ENCODE assay signal across 13 cellular contexts in genomic region chr1:25873120-25873519, GRCh38. TPM values are rescaled to one million over a fixed set of nuclear protein-coding genes. Genes with fewer than 3 reads are reported as not detected.
A peak's percentile ranks its signal among the peaks of the same experiment; 100 is the strongest.
DNase-seq lines count a peak whose midpoint lies in the region; ATAC-seq and TF ChIP-seq lines count a peak whose summit lies in the region.
"Had no signal": no experiment of that assay in that cellular context is flagged by ENCODE, and none has a peak within 500 bp of the region (broad histone marks: within the 10 kb centered on the region; RNA-seq: fewer than 3 reads in every experiment).

No MANE protein-coding gene starts in this region.

- no peak overlapping the region for H2BK15ac ChIP-seq in mesenchymal stem cell (ENCODE audit: low read depth, poor library complexity, severe bottlenecking)

- no peaks in the 10 kb centered on the region for H3K79me2 ChIP-seq in Karpas-422 (ENCODE audit: low read length)

- H3K9ac ChIP-seq in Karpas-422 (ENCODE audit: low read length) = peak overlapping the region; percentile 50
- H3K9ac ChIP-seq in mesenchymal stem cell (ENCODE audit: low read length) = no peak overlapping the region

- H3K9me3 ChIP-seq in Karpas-422 (ENCODE audit: low read length) (no peaks in the 10 kb centered on the region), body of pancreas (no peaks in the 10 kb centered on the region), mesenchymal stem cell (ENCODE audit: control insufficient read depth, low read length) (no peaks in the 10 kb centered on the region), transverse colon (no peaks in the 10 kb centered on the region)

- no peak overlapping the region for H4K91ac ChIP-seq in mesenchymal stem cell (ENCODE audit: low read length)

- peak overlapping the region; percentile 27 for H4K8ac ChIP-seq in mesenchymal stem cell (ENCODE audit: low read length)

- H3K27me3 ChIP-seq in Karpas-422 (ENCODE audit: low read length) (no peaks in the 10 kb centered on the region), body of pancreas (no peaks in the 10 kb centered on the region), mesenchymal stem cell (ENCODE audit: control insufficient read depth in 1 of 2, insufficient read depth in 1 of 2, low read length in 2 of 2) (no peaks in the 10 kb centered on the region), transverse colon (no peaks in the 10 kb centered on the region)

- WGBS in body of pancreas, 2 donors = 53% methylated on average over 3 of the region's 3 CpGs
- WGBS in mesenchymal stem cell = 89% methylated on average over 3 of the region's 3 CpGs
- WGBS in transverse colon (ENCODE audit: low coverage in 1 of 2), 2 donors = 55% methylated on average over 3 of the region's 3 CpGs; no CpG with 5 or more reads in 1 of the 2 donors

- no peaks in the 10 kb centered on the region for H4K20me1 ChIP-seq in Karpas-422 (ENCODE audit: insufficient read depth, low read depth, low read length)

- peaks cover 57% of the 10 kb centered on the region for H3K4me1 ChIP-seq in Karpas-422 (ENCODE audit: low read length)
- peaks cover 83% of the 10 kb centered on the region for H3K4me1 ChIP-seq in body of pancreas
- peaks cover 33% of the 10 kb centered on the region for H3K4me1 ChIP-seq in mesenchymal stem cell (ENCODE audit: control insufficient read depth, insufficient read depth, low read depth, low read length)
- H3K4me1 ChIP-seq in transverse colon = peaks cover 15 to 51% (median 38%) of the 10 kb centered on the region in 4 donors

- peak overlapping the region; percentile 65 for H3K4me2 ChIP-seq in Karpas-422 (ENCODE audit: low read depth, low read length, poor library complexity, severe bottlenecking)
- H3K4me2 ChIP-seq in mesenchymal stem cell (ENCODE audit: low read length, poor library complexity, severe bottlenecking) = no peak overlapping the region

- in situ Hi-C loops in transverse colon (cut with MboI; ENCODE audit: low pct_ligation_motif_present in 1 of 4, low pct_unique_long_range_greater_than_20kb in 1 of 4, low sequenced_read_pairs in 3 of 4) = no loop called here

- H3K27ac ChIP-seq in Karpas-422 (ENCODE audit: low read length) = peak overlapping the region; percentile 74
- peak overlapping the region in 3 of 4 donors; percentile 68 to 84 (median 82) for H3K27ac ChIP-seq in body of pancreas
- H3K27ac ChIP-seq in mesenchymal stem cell (ENCODE audit: low read length, poor library complexity, severe bottlenecking) = no peak overlapping the region
- peak overlapping the region in 1 of 4 donors; percentile 2 for H3K27ac ChIP-seq in transverse colon

- DNase-seq in Karpas-422 (no peak), body of pancreas (peak in 1 of 4 donors; percentile 35), mesenchymal stem cell (no peak), transverse colon (peak; percentile 31), foreskin melanocyte (no peak), DMS153 treated with DMSO at 0.1 percent for 48 hours (lab: John Stamatoyannopoulos, UW; ENCODE audit: unreplicated experiment) (no peak)
- DNase-seq: activated CD8-positive, alpha-beta T cell treated with anti-CD3 and anti-CD28 coated beads, Interleukin-2, amount 10 ng/mL, durations not matched to agents 7 days and 5 days; activated naive CD4-positive, alpha-beta T cell treated with Interleukin-2 at 50 U/mL for 16 hours; OCI-M1; T-helper 2 cell had no signal

- no peak for ATAC-seq in body of pancreas
- ATAC-seq in HG03139 (IDR thresholded peaks at IDR 0.05; ENCODE audit: unreplicated experiment) = no peak
- no peak for ATAC-seq in HG02623 (IDR thresholded peaks at IDR 0.05; ENCODE audit: unreplicated experiment)
- ATAC-seq: activated CD8-positive, alpha-beta T cell treated with anti-CD3 and anti-CD28 coated beads, Interleukin-2, amount 10 ng/mL, durations not matched to agents 7 days and 5 days; sciatic nerve had no signal

- no peak overlapping the region for H2BK120ac ChIP-seq in mesenchymal stem cell (ENCODE audit: low read depth, low read length)

- no peak overlapping the region for H2AFZ ChIP-seq in Karpas-422 (ENCODE audit: low read length)
- no peak overlapping the region for H2AFZ ChIP-seq in mesenchymal stem cell (ENCODE audit: low read depth, low read length)

- no peak overlapping the region for H3K14ac ChIP-seq in mesenchymal stem cell (ENCODE audit: low read length in 2 of 2)

- no peak for TF ChIP-seq CTCF in body of pancreas (IDR thresholded peaks at IDR 0.05)
- TF ChIP-seq CTCF in transverse colon (IDR thresholded peaks at IDR 0.05) = peak in 1 of 5 experiments; percentile 11

- no peak for TF ChIP-seq EP300 in transverse colon (IDR thresholded peaks at IDR 0.05; ENCODE audit: low read depth)

- no peak overlapping the region for H2BK12ac ChIP-seq in mesenchymal stem cell (ENCODE audit: low read length in 2 of 2)

- H3K4ac ChIP-seq in mesenchymal stem cell (ENCODE audit: low read depth in 1 of 2, low read length in 2 of 2) = no peak overlapping the region

- intact Hi-C loops in body of pancreas (cut with DNase I) (no loop called here), transverse colon (cut with DNase I; ENCODE audit: low total_unique reads) (no loop called here)

- H3K18ac ChIP-seq in mesenchymal stem cell (ENCODE audit: low read depth in 1 of 2, low read length in 2 of 2) = no peak overlapping the region

- H3K23ac ChIP-seq in mesenchymal stem cell (ENCODE audit: low read length in 2 of 2) = no peak overlapping the region

- no peak for TF ChIP-seq POLR2A in body of pancreas (IDR thresholded peaks at IDR 0.05)
- TF ChIP-seq POLR2A in transverse colon (IDR thresholded peaks at IDR 0.05) = no peak

- peak overlapping the region; percentile 47 for H3K4me3 ChIP-seq in Karpas-422 (ENCODE audit: low read length)
- no peak overlapping the region for H3K4me3 ChIP-seq in body of pancreas
- H3K4me3 ChIP-seq in mesenchymal stem cell (ENCODE audit: insufficient read depth in 1 of 2, low read depth in 1 of 2, low read length in 2 of 2) = no peak overlapping the region
- H3K4me3 ChIP-seq in transverse colon = no peak overlapping the region

- H2BK5ac ChIP-seq in mesenchymal stem cell (ENCODE audit: low read depth, low read length, poor library complexity, severe bottlenecking) = no peak overlapping the region

- H3K79me1 ChIP-seq in mesenchymal stem cell (replicated peaks; ENCODE audit: low read length, poor library complexity, severe bottlenecking) = peaks cover 25% of the 10 kb centered on the region

- no peaks in the 10 kb centered on the region for H3K9me2 ChIP-seq in Karpas-422 (replicated peaks; ENCODE audit: insufficient read depth, low read length)

- peak overlapping the region; percentile 17 for H2AK5ac ChIP-seq in mesenchymal stem cell (ENCODE audit: low read length, severe bottlenecking)

- H3K36me3 ChIP-seq in Karpas-422 (ENCODE audit: insufficient read depth, low read length) (no peaks in the 10 kb centered on the region), body of pancreas (replicated peaks in 1 of 2; ENCODE audit: insufficient read depth in 1 of 2, low read depth in 2 of 2) (no peaks in the 10 kb centered on the region), mesenchymal stem cell (ENCODE audit: control insufficient read depth in 1 of 2, insufficient read depth in 2 of 2, low read depth in 1 of 2, low read length in 2 of 2) (peaks cover 14 to 18% of the 10 kb centered on the region in 2 experiments), transverse colon (no peaks in the 10 kb centered on the region)

RNA-seq across cellular contexts. Expression of gene PAQR7, which starts 2.4 kb away (rescaled TPM):
- 6.3 and 8.4 TPM in 2 replicates for total RNA-seq in Karpas-422 (2014; rRNA removed; shearing (Covaris generic); ENCODE audit: low replicate concordance)
- total RNA-seq in body of pancreas (1 to 10 TPM; 3.0 to 4.4 TPM), transverse colon (1 to 10 TPM in 3 of 4 donors, not detected in 1; 2.0 to 2.4 (median 2.4) TPM)
- 10.5 TPM for polyA plus RNA-seq in mesenchymal stem cell (2013, experiment 1 of 2)
- 10.0 TPM for polyA plus RNA-seq in mesenchymal stem cell (2013, experiment 2 of 2)

RNA-seq across cellular contexts. Expression of gene AUNIP, which starts 13.9 kb away (rescaled TPM):
- total RNA-seq in Karpas-422 (2014; rRNA removed; shearing (Covaris generic); ENCODE audit: low replicate concordance) = 7.2 and 11.6 TPM in 2 replicates
- total RNA-seq in body of pancreas = not detected
- 0.73 TPM for polyA plus RNA-seq in mesenchymal stem cell (2013, experiment 1 of 2)
- polyA plus RNA-seq in mesenchymal stem cell (2013, experiment 2 of 2) = 0.89 TPM
- total RNA-seq in transverse colon = under 1 TPM in 1 of 4 donors, not detected in 3; 0.41 TPM
- total RNA-seq: sciatic nerve had no signal

RNA-seq across cellular contexts. Expression of gene STMN1, which starts 33.1 kb away (rescaled TPM):
- total RNA-seq in Karpas-422 (2014; rRNA removed; shearing (Covaris generic); ENCODE audit: low replicate concordance) = 160 and 173 TPM in 2 replicates
- total RNA-seq in body of pancreas = 10 to 100 TPM in 1 of 2 donors, 1 to 10 TPM in 1; 6.3 to 11.4 TPM
- polyA plus RNA-seq in mesenchymal stem cell (2013, experiment 1 of 2) = 158 TPM
- polyA plus RNA-seq in mesenchymal stem cell (2013, experiment 2 of 2) = 158 TPM
- total RNA-seq in transverse colon = 10 to 100 TPM in 3 of 4 donors, 1 to 10 TPM in 1; 6.4 to 24.3 (median 16.5) TPM

RNA-seq across cellular contexts. Expression of gene MTFR1L, which starts 53.4 kb away (rescaled TPM):
- 24.3 and 39.6 TPM in 2 replicates for total RNA-seq in Karpas-422 (2014; rRNA removed; shearing (Covaris generic); ENCODE audit: low replicate concordance)
- total RNA-seq in body of pancreas = 10 to 100 TPM; 39.7 to 56.4 TPM
- polyA plus RNA-seq in mesenchymal stem cell (2013, experiment 1 of 2) = 49.9 TPM
- polyA plus RNA-seq in mesenchymal stem cell (2013, experiment 2 of 2) = 50.5 TPM
- total RNA-seq in transverse colon = 100 to 1,000 TPM in 1 of 4 donors, 10 to 100 TPM in 3; 73.2 to 125 (median 93.6) TPM
